In genomic region chr10:10776363-10776762, GRCh38 we compare ENCODE assay signal across 24 cellular contexts.
"Had no signal": no experiment of that assay in that cellular context is flagged by ENCODE, and none has a peak within 500 bp of the region (broad histone marks: within the 10 kb centered on the region; RNA-seq: fewer than 3 reads in every experiment).

No MANE protein-coding gene starts in this region.

- H3K4me3 Mint-ChIP-seq: IgD-negative memory B cell, T-cell had no signal

- H3K9me3 Mint-ChIP-seq: T-cell had no signal

- H3K36me3 Mint-ChIP-seq: IgD-negative memory B cell, T-cell had no signal

- FAIRE-seq: RCC 7860 had no signal

- H3K27me3 ChIP-seq: SJSA1 had no signal

- H3K27ac Mint-ChIP-seq: IgD-negative memory B cell, T-cell had no signal

- H3K27ac ChIP-seq: SJSA1 had no signal

- H3K4me1 Mint-ChIP-seq: IgD-negative memory B cell, T-cell had no signal

- DNase-seq: KBM-7, MV-4-11, NCI-H1048, NCI-H1105, NCI-H1417, NCI-H1436 treated with DMSO at 0.1 percent for 48 hours, NCI-H1694, NCI-H187 treated with DMSO at 0.1 percent for 48 hours, NCI-H2029 treated with DMSO at 0.1 percent for 48 hours, NCI-H2171 treated with DMSO at 0.1 percent for 48 hours, NCI-H345, NCI-H446 treated with DMSO at 0.1 percent for 48 hours, NCI-H524, NCI-H526 treated with DMSO at 0.1 percent for 48 hours, NCI-H748 treated with DMSO at 0.1 percent for 48 hours, Right ventricle myocardium superior, RPMI8226, SIG-M5, SK-N-SH, SW 1271, T-cell had no signal

- H3K4me3 ChIP-seq: SJSA1 had no signal

- H3K9me3 ChIP-seq: SJSA1, SK-N-SH had no signal

- H3K9ac ChIP-seq: SK-N-SH had no signal

- H3K4me2 ChIP-seq: SK-N-SH had no signal

- ATAC-seq: T-cell had no signal
